Comparison of ENCODE assay signal across 25 cellular contexts in genomic region chr7:78368781-78369180, GRCh38.
"Had no signal": no experiment of that assay in that cellular context is flagged by ENCODE, and none has a peak within 500 bp of the region (broad histone marks: within the 10 kb centered on the region; RNA-seq: fewer than 3 reads in every experiment).

No MANE protein-coding gene starts in this region.

- H3K4me3 Mint-ChIP-seq: activated CD4-positive, alpha-beta memory T cell treated with anti-CD3 and anti-CD28 coated beads for 36 hours; activated naive CD8-positive, alpha-beta T cell treated with anti-CD3 and anti-CD28 coated beads, Interleukin-2, amount 10 ng/mL, durations not matched to agents 7 days and 5 days; dendritic cell treated with granulocyte-macrophage colony-stimulating factor and Interleukin-4, amounts not matched to agents 40 ng/mL and 50 ng/mL, for 4 days; nephron; T-helper 17 cell had no signal

- H3K4me3 ChIP-seq: body of pancreas, gastrocnemius medialis, pancreas, psoas muscle, upper lobe of left lung had no signal

- H3K4me1 Mint-ChIP-seq: activated naive CD8-positive, alpha-beta T cell treated with anti-CD3 and anti-CD28 coated beads, Interleukin-2, amount 10 ng/mL, durations not matched to agents 7 days and 5 days; nephron; T-helper 17 cell had no signal

- DNase-seq: activated CD4-positive, alpha-beta memory T cell treated with anti-CD3 and anti-CD28 coated beads for 36 hours; activated CD4-positive, alpha-beta T cell treated with anti-CD3 and anti-CD28 coated beads for 48 hours; activated naive CD4-positive, alpha-beta T cell treated with Interleukin-2 at 50 U/mL for 16 hours; activated naive CD8-positive, alpha-beta T cell treated with anti-CD3 and anti-CD28 coated beads, Interleukin-2, amount 10 ng/mL, durations not matched to agents 7 days and 5 days; activated T-cell treated with anti-CD3 and anti-CD28 coated beads, Interleukin-2, amount 50 U/mL, for 48 hours; amniotic stem cell; body of pancreas; effector CD4-positive, alpha-beta T cell; erythroblast; gastrocnemius medialis; hippocampal formation; kidney glomerular epithelial cell; left ventricle myocardium superior; mammary epithelial cell; midbrain; pancreas; psoas muscle; right cardiac atrium; stimulated activated CD4-positive, alpha-beta T cell treated with anti-CD3 and anti-CD28 coated beads, Interleukin-12 subunit alpha, Interleukin-12 subunit beta, amount 100 ng/mL, for 4 hours; stimulated activated CD4-positive, alpha-beta T cell treated with anti-CD3 and anti-CD28 coated beads, Interleukin-4, amount 100 ng/mL, for 4 hours; stimulated activated naive CD8-positive, alpha-beta T cell treated with anti-CD3 and anti-CD28 coated beads, Interleukin-15, Interleukin-2, amounts not matched to agents 100 U/mL and 50 U/mL, for 24 hours; T-helper 17 cell; upper lobe of left lung had no signal

- H3K27me3 Mint-ChIP-seq: activated CD4-positive, alpha-beta memory T cell treated with anti-CD3 and anti-CD28 coated beads for 36 hours; activated naive CD8-positive, alpha-beta T cell treated with anti-CD3 and anti-CD28 coated beads, Interleukin-2, amount 10 ng/mL, durations not matched to agents 7 days and 5 days; dendritic cell treated with granulocyte-macrophage colony-stimulating factor and Interleukin-4, amounts not matched to agents 40 ng/mL and 50 ng/mL, for 4 days; T-helper 17 cell had no signal

- H3K27ac Mint-ChIP-seq: activated CD4-positive, alpha-beta memory T cell treated with anti-CD3 and anti-CD28 coated beads for 36 hours; activated naive CD8-positive, alpha-beta T cell treated with anti-CD3 and anti-CD28 coated beads, Interleukin-2, amount 10 ng/mL, durations not matched to agents 7 days and 5 days; dendritic cell treated with granulocyte-macrophage colony-stimulating factor and Interleukin-4, amounts not matched to agents 40 ng/mL and 50 ng/mL, for 4 days; nephron; T-helper 17 cell had no signal

- H3K36me3 Mint-ChIP-seq: activated CD4-positive, alpha-beta memory T cell treated with anti-CD3 and anti-CD28 coated beads for 36 hours; activated naive CD8-positive, alpha-beta T cell treated with anti-CD3 and anti-CD28 coated beads, Interleukin-2, amount 10 ng/mL, durations not matched to agents 7 days and 5 days had no signal

- ATAC-seq: body of pancreas; gastrocnemius medialis; left ventricle myocardium superior; pancreas; psoas muscle; right cardiac atrium; stimulated activated naive CD8-positive, alpha-beta T cell treated with anti-CD3 and anti-CD28 coated beads, Interleukin-15, Interleukin-2, amounts not matched to agents 100 U/mL and 50 U/mL, for 24 hours; T-helper 17 cell had no signal

- H3K9me3 Mint-ChIP-seq: activated CD4-positive, alpha-beta memory T cell treated with anti-CD3 and anti-CD28 coated beads for 36 hours; activated naive CD8-positive, alpha-beta T cell treated with anti-CD3 and anti-CD28 coated beads, Interleukin-2, amount 10 ng/mL, durations not matched to agents 7 days and 5 days; dendritic cell treated with granulocyte-macrophage colony-stimulating factor and Interleukin-4, amounts not matched to agents 40 ng/mL and 50 ng/mL, for 4 days; nephron had no signal
